In genomic region chr19:56221442-56221841, GRCh38 we compare ENCODE assay signal across 16 cellular contexts. TPM values are rescaled to one million over a fixed set of nuclear protein-coding genes. Genes with fewer than 3 reads are reported as not detected.
DNase-seq lines count a peak whose midpoint lies in the region; FAIRE-seq and TF ChIP-seq lines count a peak whose summit lies in the region.
"Not testable (repeated sequence)": the region's sequence is repeated elsewhere in the genome, so short reads cannot be mapped to it uniquely, and the experiment has no call there.
"Had no signal": no experiment of that assay in that cellular context is flagged by ENCODE, and none has a peak within 500 bp of the region (broad histone marks: within the 10 kb centered on the region; RNA-seq: fewer than 3 reads in every experiment).

No MANE protein-coding gene starts in this region.

- H4K12ac ChIP-seq in trophoblast cell (ENCODE audit: low read depth, low read length): not testable (repeated sequence)

- H2BK5ac ChIP-seq in trophoblast cell (ENCODE audit: low read depth, low read length, poor library complexity): not testable (repeated sequence)

- H2AK5ac ChIP-seq in trophoblast cell (ENCODE audit: low read length): not testable (repeated sequence)

- not testable (repeated sequence) for H3K4me2 ChIP-seq in trophoblast cell (ENCODE audit: low read length)

- not testable (repeated sequence) for H4K91ac ChIP-seq in trophoblast cell (ENCODE audit: low read depth, low read length)

- TF ChIP-seq CTCF in AG04450 (IDR thresholded peaks at IDR 0.05; ENCODE audit: low read depth, low read length) (peak; percentile 7; the same call in 1 of the 2 replicates), fibroblast of villous mesenchyme (IDR thresholded peaks at IDR 0.05; ENCODE audit: insufficient read depth, low read depth, low read length) (peak; percentile 26)

- H3K79me1 ChIP-seq in trophoblast cell (ENCODE audit: low read length): not testable (repeated sequence)

- in situ Hi-C loops in SK-MEL-5 (cut with HindIII; ENCODE audit: low pct_unique_long_range_greater_than_20kb, low sequenced_read_pairs): not testable (repeated sequence)

- no CpG with 5 or more reads among the region's 9 CpGs for WGBS in trophoblast cell (ENCODE audit: extremely low coverage, insufficient coverage, insufficient read length)

- not testable (repeated sequence) for H3K27me3 ChIP-seq in AG04450 (ENCODE audit: control insufficient read depth, insufficient read depth, low read length); trophoblast cell (ENCODE audit: insufficient read depth, low read length)

- CTCF ChIA-PET in AG04450 (lab: Charles Lee): interaction anchor here (0.6 to 2.0 kb wide), 3 partner anchors 139 to 155 kb away, joined by 3 to 6 read pairs (median 3); no protein-coding TSS in a partner anchor

- POLR2A ChIA-PET in AG04450 (lab: Yijun Ruan, JAX): not testable (repeated sequence)

- not testable (repeated sequence) for DNase-seq in AG04450 (ENCODE audit: low read depth, low spot score)
- DNase-seq in NAMALWA (ENCODE audit: low spot score) (peak; percentile 8), SK-MEL-5 (ENCODE audit: low read depth, low spot score) (peak; percentile 39), cerebellar cortex (ENCODE audit: low spot score) (peak; percentile 16), fibroblast of villous mesenchyme (ENCODE audit: low read depth) (peak; percentile 11), left kidney (ENCODE audit: low read depth, low spot score) (peak; percentile 41), trophoblast cell (peak; percentile 8 to 72)

- H2AFZ ChIP-seq in trophoblast cell (ENCODE audit: insufficient read depth, low read length, poor library complexity): not testable (repeated sequence)

- not testable (repeated sequence) for H3K14ac ChIP-seq in trophoblast cell (ENCODE audit: low read length)

- FAIRE-seq in G401.6 (lab: Jason Lieb, UNC): peak; percentile 83

- not testable (repeated sequence) for H3K27ac ChIP-seq in AG04450 (ENCODE audit: low read depth, low read length); trophoblast cell (ENCODE audit: low read depth, low read length)

- not testable (repeated sequence) for H3K4me3 ChIP-seq in AG04450 (ENCODE audit: low read depth, low read length); fibroblast of villous mesenchyme (ENCODE audit: low read depth, low read length); trophoblast cell (ENCODE audit: low read depth, low read length)

- H3K79me2 ChIP-seq in trophoblast cell (ENCODE audit: control insufficient read depth, insufficient read depth, low read length, poor library complexity): not testable (repeated sequence)

- not testable (repeated sequence) for H3K4ac ChIP-seq in trophoblast cell (ENCODE audit: low read depth, low read length)

- not testable (repeated sequence) for H3K9me3 ChIP-seq in AG04450 (ENCODE audit: control insufficient read depth, insufficient read depth, low read length); trophoblast cell (ENCODE audit: insufficient read depth, low read depth, low read length)

- not testable (repeated sequence) for H4K8ac ChIP-seq in trophoblast cell (ENCODE audit: low read depth, low read length)

- not testable (repeated sequence) for H3K23ac ChIP-seq in trophoblast cell (ENCODE audit: low read length)

- not testable (repeated sequence) for H3K36me3 ChIP-seq in trophoblast cell (ENCODE audit: control insufficient read depth in 1 of 2, insufficient read depth in 2 of 2, low read length in 2 of 2)

- H2BK12ac ChIP-seq in trophoblast cell (ENCODE audit: low read length): not testable (repeated sequence)

- not testable (repeated sequence) for H3K18ac ChIP-seq in trophoblast cell (ENCODE audit: low read length)

- not testable (repeated sequence) for H2BK120ac ChIP-seq in trophoblast cell (ENCODE audit: insufficient read depth, low read length, poor library complexity)

- H3K4me1 ChIP-seq in trophoblast cell (ENCODE audit: control insufficient read depth in 1 of 2, insufficient read depth in 2 of 2, low read length in 2 of 2): not testable (repeated sequence)

- H3K9ac ChIP-seq in trophoblast cell (ENCODE audit: low read length): not testable (repeated sequence)

RNA-seq across cellular contexts. Expression of gene ZSCAN5C, which starts 19.4 kb away (rescaled TPM):
- polyA plus RNA-seq in AG04450 (2011; rRNA removed): not detected in 2 replicates
- polyA minus RNA-seq in AG04450 (2011; rRNA and poly(A)+ RNA removed): not detected in 2 replicates
- total RNA-seq in SK-MEL-5 (2014; rRNA removed; shearing (Covaris generic)): not detected in 2 replicates
- polyA plus RNA-seq in SK-MEL-5 (2015; cell fraction: cytosol; rRNA removed): not detected in 2 replicates
- polyA plus RNA-seq in SK-MEL-5 (2015; cell fraction: nucleus; rRNA removed): not detected in 2 replicates
- total RNA-seq in fibroblast of villous mesenchyme: not detected in 2 replicates
- polyA plus RNA-seq in trophoblast cell (2013): not detected in 2 replicates
- total RNA-seq: activated CD4-positive, alpha-beta T cell treated with anti-CD3 and anti-CD28 coated beads, Interleukin-2, amount 10 ng/mL, durations not matched to agents 7 days and 5 days; activated naive CD8-positive, alpha-beta T cell treated with anti-CD3 and anti-CD28 coated beads, Interleukin-2, amount 10 ng/mL, durations not matched to agents 7 days and 5 days; activated T-helper 2 cell treated with anti-CD3 and anti-CD28 coated beads, Interferon-gamma antibody, Interleukin-2, Interleukin-4, amounts not matched to agents 10 μg/mL and 5 μg/mL and 100 μg/mL, durations not matched to agents 14 hours and 24 hours and 36 hours; CD8-positive, alpha-beta memory T cell; heart left ventricle; subcutaneous adipose tissue; vagina had no signal
- polyA plus RNA-seq: CD8-positive, alpha-beta memory T cell; esophagus; heart left ventricle had no signal

RNA-seq across cellular contexts. Expression of gene ZSCAN5B, which starts 23.9 kb away (rescaled TPM):
- not detected in 2 replicates for polyA plus RNA-seq in AG04450 (2011; rRNA removed)
- not detected in 2 replicates for polyA minus RNA-seq in AG04450 (2011; rRNA and poly(A)+ RNA removed)
- not detected in 2 replicates for total RNA-seq in SK-MEL-5 (2014; rRNA removed; shearing (Covaris generic))
- polyA plus RNA-seq in SK-MEL-5 (2015; cell fraction: cytosol; rRNA removed): not detected in 2 replicates
- polyA plus RNA-seq in SK-MEL-5 (2015; cell fraction: nucleus; rRNA removed): not detected in 2 replicates
- not detected in 2 replicates for total RNA-seq in fibroblast of villous mesenchyme
- polyA plus RNA-seq in trophoblast cell (2013): 0.03 and 0.04 TPM in 2 replicates
- total RNA-seq: activated CD4-positive, alpha-beta T cell treated with anti-CD3 and anti-CD28 coated beads, Interleukin-2, amount 10 ng/mL, durations not matched to agents 7 days and 5 days; activated T-helper 2 cell treated with anti-CD3 and anti-CD28 coated beads, Interferon-gamma antibody, Interleukin-2, Interleukin-4, amounts not matched to agents 10 μg/mL and 5 μg/mL and 100 μg/mL, durations not matched to agents 14 hours and 24 hours and 36 hours; CD8-positive, alpha-beta memory T cell; heart left ventricle; subcutaneous adipose tissue; vagina had no signal
- polyA plus RNA-seq: CD8-positive, alpha-beta memory T cell had no signal

RNA-seq across cellular contexts. Expression of gene GALP, which starts 45.6 kb away (rescaled TPM):
- not detected in 2 replicates for polyA plus RNA-seq in AG04450 (2011; rRNA removed)
- polyA minus RNA-seq in AG04450 (2011; rRNA and poly(A)+ RNA removed): not detected in 2 replicates
- not detected in 2 replicates for total RNA-seq in SK-MEL-5 (2014; rRNA removed; shearing (Covaris generic))
- polyA plus RNA-seq in SK-MEL-5 (2015; cell fraction: cytosol; rRNA removed): not detected in 2 replicates
- polyA plus RNA-seq in SK-MEL-5 (2015; cell fraction: nucleus; rRNA removed): not detected in 2 replicates
- total RNA-seq in fibroblast of villous mesenchyme: not detected in 2 replicates
- polyA plus RNA-seq in trophoblast cell (2013): not detected in 2 replicates
- total RNA-seq: activated CD4-positive, alpha-beta T cell treated with anti-CD3 and anti-CD28 coated beads, Interleukin-2, amount 10 ng/mL, durations not matched to agents 7 days and 5 days; activated naive CD8-positive, alpha-beta T cell treated with anti-CD3 and anti-CD28 coated beads, Interleukin-2, amount 10 ng/mL, durations not matched to agents 7 days and 5 days; activated T-helper 2 cell treated with anti-CD3 and anti-CD28 coated beads, Interferon-gamma antibody, Interleukin-2, Interleukin-4, amounts not matched to agents 10 μg/mL and 5 μg/mL and 100 μg/mL, durations not matched to agents 14 hours and 24 hours and 36 hours; CD8-positive, alpha-beta memory T cell; heart left ventricle; subcutaneous adipose tissue; vagina had no signal
- polyA plus RNA-seq: CD8-positive, alpha-beta memory T cell; esophagus; heart left ventricle had no signal

RNA-seq across cellular contexts. Expression of gene EDDM13, which starts 51.1 kb away (rescaled TPM):
- polyA plus RNA-seq in AG04450 (2011; rRNA removed): not detected in 2 replicates
- polyA minus RNA-seq in AG04450 (2011; rRNA and poly(A)+ RNA removed): not detected in 2 replicates
- total RNA-seq in SK-MEL-5 (2014; rRNA removed; shearing (Covaris generic)): not detected in 2 replicates
- not detected in 2 replicates for polyA plus RNA-seq in SK-MEL-5 (2015; cell fraction: cytosol; rRNA removed)
- not detected in 2 replicates for polyA plus RNA-seq in SK-MEL-5 (2015; cell fraction: nucleus; rRNA removed)
- total RNA-seq in fibroblast of villous mesenchyme: not detected in 2 replicates
- not detected in 2 replicates for polyA plus RNA-seq in trophoblast cell (2013)
- total RNA-seq: heart left ventricle had no signal
